ENCODE assay signal across 8 cellular contexts in the genomic region with DNA sequence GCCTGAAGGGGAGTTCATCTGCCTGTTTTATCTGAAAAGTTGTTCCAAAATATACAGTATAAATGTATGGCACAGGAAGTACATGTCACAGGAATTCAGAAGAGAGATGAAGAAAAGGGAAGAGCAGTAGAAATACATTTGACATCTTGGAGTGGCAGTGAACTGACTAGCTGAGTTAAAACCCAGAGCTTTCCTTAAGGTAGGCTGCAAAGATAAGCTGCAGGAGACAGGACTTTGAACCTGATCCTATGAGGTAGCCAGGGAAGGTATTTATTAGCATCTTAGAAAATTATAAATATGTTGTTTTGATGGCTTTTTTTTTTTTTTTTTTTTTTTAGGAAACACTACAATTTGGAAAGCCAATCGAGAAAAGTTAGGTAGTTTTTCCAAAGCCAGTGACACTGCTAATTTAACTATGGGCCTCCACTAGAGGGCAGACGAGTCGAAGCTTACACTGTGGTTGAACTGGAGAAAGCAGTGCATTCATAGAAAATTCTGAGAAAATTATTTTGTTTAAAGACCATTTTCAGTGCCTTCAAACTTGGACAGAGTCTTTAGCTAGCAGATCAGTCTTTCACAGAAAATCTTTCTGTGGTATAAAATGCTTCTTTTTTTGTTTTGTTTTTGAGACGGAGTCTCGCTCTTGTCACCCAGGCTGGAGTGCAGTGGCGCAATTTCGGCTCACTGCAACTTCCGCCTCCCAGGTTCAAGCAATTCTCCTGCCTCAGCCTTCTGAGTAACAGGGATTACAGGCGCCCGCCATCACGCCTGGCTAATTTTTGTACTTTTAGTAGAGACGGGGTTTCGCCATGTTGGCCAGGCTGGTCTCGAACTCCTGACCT.
DNase-seq lines count a peak whose midpoint lies in the region; ATAC-seq, FAIRE-seq and TF ChIP-seq lines count a peak whose summit lies in the region.

No MANE protein-coding gene starts in this region.

- WGBS in liver = 51% methylated on average over 14 of the region's 14 CpGs

- no peaks in the 10 kb centered on the region for H3K27me3 ChIP-seq in liver (ENCODE audit: control insufficient read depth in 4 of 4, insufficient read depth in 4 of 4, low read length in 3 of 4)

- no peaks in the 10 kb centered on the region for H3K36me3 ChIP-seq in liver (ENCODE audit: control insufficient read depth in 4 of 4, insufficient read depth in 3 of 4, low read depth in 1 of 4, low read length in 3 of 4)

- peaks cover 26% of the 10 kb centered on the region for H3K4me1 Mint-ChIP-seq in activated CD4-positive, alpha-beta T cell treated with anti-CD3 and anti-CD28 coated beads, Interleukin-2, amount 10 ng/mL, durations not matched to agents 7 days and 5 days

- POLR2A ChIA-PET in activated CD4-positive, alpha-beta T cell treated with anti-CD3 and anti-CD28 coated beads, Interleukin-2, amount 10 ng/mL, durations not matched to agents 7 days and 5 days (lab: Charles Lee) = no interaction called here

- DNase-seq in A172 (ENCODE audit: low spot score) = peak; percentile 78
- DNase-seq in GM12892 (ENCODE audit: insufficient read length) = peak; percentile 23
- peak; percentile 28 for DNase-seq in NCI-H345 treated with DMSO at 0.1 percent for 48 hours (lab: John Stamatoyannopoulos, UW; ENCODE audit: unreplicated experiment)
- peak; percentile 82 for DNase-seq in activated CD4-positive, alpha-beta T cell treated with anti-CD3 and anti-CD28 coated beads, Interleukin-2, amount 10 ng/mL, durations not matched to agents 7 days and 5 days
- peak; percentile 78 for DNase-seq in dedifferentiated amniotic fluid mesenchymal stem cell (ENCODE audit: extremely low spot score)
- DNase-seq in stimulated activated CD4-positive, alpha-beta T cell treated with anti-CD3 and anti-CD28 coated beads, TNF-alpha, amount 100 ng/mL, for 24 hours (ENCODE audit: low read depth in 3 of 3) = peak; percentile 41 to 60 (median 56)

- no peak for ATAC-seq in GM18517 (IDR thresholded peaks at IDR 0.05; ENCODE audit: unreplicated experiment)

- no peak overlapping the region for H3K4me3 Mint-ChIP-seq in activated CD4-positive, alpha-beta T cell treated with anti-CD3 and anti-CD28 coated beads, Interleukin-2, amount 10 ng/mL, durations not matched to agents 7 days and 5 days

- CTCF ChIA-PET in activated CD4-positive, alpha-beta T cell treated with anti-CD3 and anti-CD28 coated beads, Interleukin-2, amount 10 ng/mL, durations not matched to agents 7 days and 5 days (lab: Charles Lee) = interaction anchor here (0.5 to 9.4 kb wide), 8 partner anchors 8 to 516 kb away, joined by 3 to 51 read pairs (median 4); a partner anchor contains a TSS

- no peaks in the 10 kb centered on the region for H3K36me3 Mint-ChIP-seq in activated CD4-positive, alpha-beta T cell treated with anti-CD3 and anti-CD28 coated beads, Interleukin-2, amount 10 ng/mL, durations not matched to agents 7 days and 5 days (ENCODE audit: low read depth)

- H3K9me3 Mint-ChIP-seq in activated CD4-positive, alpha-beta T cell treated with anti-CD3 and anti-CD28 coated beads, Interleukin-2, amount 10 ng/mL, durations not matched to agents 7 days and 5 days = no peaks in the 10 kb centered on the region

- H3K9me3 ChIP-seq in liver (ENCODE audit: control insufficient read depth in 4 of 4, low read length in 3 of 4) = no peaks in the 10 kb centered on the region

- peak; percentile 70 for FAIRE-seq in GM12892 (lab: Jason Lieb, UNC)

- peak overlapping the region in 1 of 3 donors; percentile 28 for H3K4me3 ChIP-seq in liver (ENCODE audit: low read depth in 1 of 3, low read length in 3 of 3)

- peak; percentile 90 for TF ChIP-seq RAD21 in liver (IDR thresholded peaks at IDR 0.05)

- H3K9ac ChIP-seq in liver (ENCODE audit: low read depth in 1 of 2, low read length in 2 of 2) = no peak overlapping the region

- H3K27ac Mint-ChIP-seq in activated CD4-positive, alpha-beta T cell treated with anti-CD3 and anti-CD28 coated beads, Interleukin-2, amount 10 ng/mL, durations not matched to agents 7 days and 5 days = no peak overlapping the region

- no peaks in the 10 kb centered on the region for H3K4me1 ChIP-seq in liver (ENCODE audit: control insufficient read depth in 4 of 4, insufficient read depth in 4 of 4, low read length in 3 of 4)

- TF ChIP-seq CTCF in liver (IDR thresholded peaks at IDR 0.05; ENCODE audit: low read depth, low read length, missing input control) = peak; percentile 85

- H3K27me3 Mint-ChIP-seq in activated CD4-positive, alpha-beta T cell treated with anti-CD3 and anti-CD28 coated beads, Interleukin-2, amount 10 ng/mL, durations not matched to agents 7 days and 5 days = no peaks in the 10 kb centered on the region

- no peak for TF ChIP-seq POLR2A in GM12892 (IDR thresholded peaks at IDR 0.05; ENCODE audit: low read depth, low read length)

- H3K27ac ChIP-seq in liver (ENCODE audit: low read depth in 1 of 2, low read length in 2 of 2) = peak overlapping the region in 1 of 2 donors; percentile 38

TF ChIP-seq in liver, 16 proteins besides CTCF, POLR2A, EP300 and RAD21:
- TF ChIP-seq HNF4G (IDR thresholded peaks at IDR 0.05) = no peak
- TF ChIP-seq GABPA (IDR thresholded peaks at IDR 0.05 in 1 of 2, conservative IDR thresholded peaks at IDR 0.05 in 1 of 2) = no peak
- no peak for TF ChIP-seq EGR1 (IDR thresholded peaks at IDR 0.05; ENCODE audit: low read depth in 2 of 2)
- TF ChIP-seq SP1 (IDR thresholded peaks at IDR 0.05) = no peak
- no peak for TF ChIP-seq RXRA (IDR thresholded peaks at IDR 0.05)
- no peak for TF ChIP-seq FOXA2 (IDR thresholded peaks at IDR 0.05)
- no peak for TF ChIP-seq YY1 (IDR thresholded peaks at IDR 0.05)
- TF ChIP-seq NR2F2 (IDR thresholded peaks at IDR 0.05) = no peak
- TF ChIP-seq, protein P1, sequence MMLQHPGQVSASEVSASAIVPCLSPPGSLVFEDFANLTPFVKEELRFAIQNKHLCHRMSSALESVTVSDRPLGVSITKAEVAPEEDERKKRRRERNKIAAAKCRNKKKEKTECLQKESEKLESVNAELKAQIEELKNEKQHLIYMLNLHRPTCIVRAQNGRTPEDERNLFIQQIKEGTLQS (IDR thresholded peaks at IDR 0.05) = no peak
- TF ChIP-seq HNF4A (conservative IDR thresholded peaks at IDR 0.05) = no peak
- no peak for TF ChIP-seq JUND (IDR thresholded peaks at IDR 0.05)
- TF ChIP-seq, protein P2, sequence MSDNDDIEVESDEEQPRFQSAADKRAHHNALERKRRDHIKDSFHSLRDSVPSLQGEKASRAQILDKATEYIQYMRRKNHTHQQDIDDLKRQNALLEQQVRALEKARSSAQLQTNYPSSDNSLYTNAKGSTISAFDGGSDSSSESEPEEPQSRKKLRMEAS (IDR thresholded peaks at IDR 0.05) = no peak
- no peak for TF ChIP-seq TAF1 (conservative IDR thresholded peaks at IDR 0.05)

Comparison
In these comparisons a context has a peak if more than half of its experiments do, and no peak if none do; other contexts are left out.
1. DNase-seq: peak in every context shown above with its lines; median percentile 82 in activated CD4-positive, alpha-beta T cell treated with anti-CD3 and anti-CD28 coated beads, Interleukin-2, amount 10 ng/mL, durations not matched to agents 7 days and 5 days; 78 in A172; 78 in dedifferentiated amniotic fluid mesenchymal stem cell; 56 in stimulated activated CD4-positive, alpha-beta T cell treated with anti-CD3 and anti-CD28 coated beads, TNF-alpha, amount 100 ng/mL, for 24 hours; 28 in NCI-H345 treated with DMSO at 0.1 percent for 48 hours; 23 in GM12892.